ENCODE assay signal across 10 cellular contexts in genomic region chr18:76564636-76565237, GRCh38.
A peak's percentile ranks its signal among the peaks of the same experiment; 100 is the strongest.
DNase-seq lines count a peak whose midpoint lies in the region; ATAC-seq and TF ChIP-seq lines count a peak whose summit lies in the region.
"Had no signal": no experiment of that assay in that cellular context is flagged by ENCODE, and none has a peak within 500 bp of the region (broad histone marks: within the 10 kb centered on the region; RNA-seq: fewer than 3 reads in every experiment).

No MANE protein-coding gene starts in this region.

- H4K12ac ChIP-seq in trophoblast cell (ENCODE audit: low read depth, low read length) = no peak overlapping the region

- H3K14ac ChIP-seq in trophoblast cell (ENCODE audit: low read length) = no peak overlapping the region

- peak in 1 of 2 donors; percentile 21 for DNase-seq in trophoblast cell
- DNase-seq in stimulated activated CD4-positive, alpha-beta T cell treated with anti-CD3 and anti-CD28 coated beads, Interleukin-12 subunit alpha, Interleukin-12 subunit beta, amount 100 ng/mL, for 4 hours = no peak
- DNase-seq in stimulated activated naive CD4-positive, alpha-beta T cell (lab: John Stamatoyannopoulos, UW) = no peak
- no peak for DNase-seq in GDM1 (lab: John Stamatoyannopoulos, UW)
- DNase-seq: activated CD8-positive, alpha-beta memory T cell treated with anti-CD3 and anti-CD28 coated beads, Interleukin-2, amount 50 U/mL, for 4 hours; effector memory CD4-positive, alpha-beta T cell had no signal

- no peak overlapping the region for H4K8ac ChIP-seq in trophoblast cell (ENCODE audit: low read depth, low read length)

- peak overlapping the region; percentile 29 for H3K4me2 ChIP-seq in trophoblast cell (ENCODE audit: low read length)

- no peaks in the 10 kb centered on the region for H3K9me3 Mint-ChIP-seq in activated T-helper 17 cell treated with anti-CD3 and anti-CD28 coated beads, Interleukin-2, amount 50 U/mL, for 72 hours

- no peak for TF ChIP-seq EP300 in gastroesophageal sphincter (IDR thresholded peaks at IDR 0.05)

- WGBS in gastroesophageal sphincter (ENCODE audit: low coverage in 1 of 2), 2 donors = 45 to 70% methylated on average over 2 to 4 of the region's 4 CpGs
- WGBS in trophoblast cell (ENCODE audit: extremely low coverage, insufficient coverage, insufficient read length) = no CpG with 5 or more reads among the region's 4 CpGs

- peaks cover 5% of the 10 kb centered on the region for H3K4me1 Mint-ChIP-seq in activated T-helper 17 cell treated with anti-CD3 and anti-CD28 coated beads, Interleukin-2, amount 50 U/mL, for 72 hours

- H3K4me1 ChIP-seq in gastroesophageal sphincter (peaks cover 0 to 26% (median 6%) of the 10 kb centered on the region in 3 donors), trophoblast cell (ENCODE audit: control insufficient read depth in 1 of 2, insufficient read depth in 2 of 2, low read length in 2 of 2) (peaks cover 3 to 5% of the 10 kb centered on the region in 2 experiments)

- H3K27me3 Mint-ChIP-seq in activated T-helper 17 cell treated with anti-CD3 and anti-CD28 coated beads, Interleukin-2, amount 50 U/mL, for 72 hours = peaks cover 27% of the 10 kb centered on the region

- TF ChIP-seq CTCF in C4-2B (conservative IDR thresholded peaks at IDR 0.05) (no peak), gastroesophageal sphincter (IDR thresholded peaks at IDR 0.05) (no peak)

- peak overlapping the region; percentile 37 for H2BK5ac ChIP-seq in trophoblast cell (ENCODE audit: low read depth, low read length, poor library complexity)

- peak overlapping the region; percentile 67 for H3K27ac ChIP-seq in C4-2B
- H3K27ac ChIP-seq in gastroesophageal sphincter = peak overlapping the region; percentile 72 to 86 (median 80)
- H3K27ac ChIP-seq in trophoblast cell (ENCODE audit: low read depth, low read length) = peak overlapping the region; percentile 65

- no peak overlapping the region for H3K23ac ChIP-seq in trophoblast cell (ENCODE audit: low read length)

- no peak overlapping the region for H3K4me3 Mint-ChIP-seq in activated T-helper 17 cell treated with anti-CD3 and anti-CD28 coated beads, Interleukin-2, amount 50 U/mL, for 72 hours

- TF ChIP-seq POLR2A in gastroesophageal sphincter (IDR thresholded peaks at IDR 0.05) = no peak

- H2AFZ ChIP-seq in trophoblast cell (ENCODE audit: insufficient read depth, low read length, poor library complexity) = no peak overlapping the region

- H3K4ac ChIP-seq in trophoblast cell (ENCODE audit: low read depth, low read length) = no peak overlapping the region

- H3K9me3 ChIP-seq in gastroesophageal sphincter = no peaks in the 10 kb centered on the region
- peaks cover 5% of the 10 kb centered on the region for H3K9me3 ChIP-seq in trophoblast cell (ENCODE audit: insufficient read depth, low read depth, low read length)

- ATAC-seq in SK-N-SH treated with all-trans-retinoic acid at 6 μM for 48 hours = peak; percentile 36
- ATAC-seq in gastroesophageal sphincter = no peak
- ATAC-seq in activated T-helper 17 cell treated with anti-CD3 and anti-CD28 coated beads, Interleukin-2, amount 50 U/mL, for 72 hours (replicated peaks) = no peak

- H3K27me3 ChIP-seq in gastroesophageal sphincter (no peaks in the 10 kb centered on the region), trophoblast cell (ENCODE audit: insufficient read depth, low read length) (no peaks in the 10 kb centered on the region)

- no peak overlapping the region for H3K27ac Mint-ChIP-seq in activated T-helper 17 cell treated with anti-CD3 and anti-CD28 coated beads, Interleukin-2, amount 50 U/mL, for 72 hours

- H3K36me3 Mint-ChIP-seq in activated T-helper 17 cell treated with anti-CD3 and anti-CD28 coated beads, Interleukin-2, amount 50 U/mL, for 72 hours (ENCODE audit: low read depth) = no peaks in the 10 kb centered on the region

- no peaks in the 10 kb centered on the region for H3K36me3 ChIP-seq in gastroesophageal sphincter
- H3K36me3 ChIP-seq in trophoblast cell (ENCODE audit: control insufficient read depth in 1 of 2, insufficient read depth in 2 of 2, low read length in 2 of 2) = no peaks in the 10 kb centered on the region

- peak overlapping the region; percentile 62 for H2BK12ac ChIP-seq in trophoblast cell (ENCODE audit: low read length)

- H3K79me2 ChIP-seq in trophoblast cell (ENCODE audit: control insufficient read depth, insufficient read depth, low read length, poor library complexity) = no peaks in the 10 kb centered on the region

- H2AK5ac ChIP-seq in trophoblast cell (ENCODE audit: low read length) = no peak overlapping the region

- peak overlapping the region; percentile 56 for H2BK120ac ChIP-seq in trophoblast cell (ENCODE audit: insufficient read depth, low read length, poor library complexity)

- peak overlapping the region; percentile 8 for H3K18ac ChIP-seq in trophoblast cell (ENCODE audit: low read length)

- peak overlapping the region; percentile 35 to 43 for H3K4me3 ChIP-seq in gastroesophageal sphincter
- no peak overlapping the region for H3K4me3 ChIP-seq in trophoblast cell (ENCODE audit: low read depth, low read length)

- H3K9ac ChIP-seq in trophoblast cell (ENCODE audit: low read length) = no peak overlapping the region

- H3K79me1 ChIP-seq in trophoblast cell (ENCODE audit: low read length) = peaks cover 3% of the 10 kb centered on the region

- H4K91ac ChIP-seq in trophoblast cell (ENCODE audit: low read depth, low read length) = peak overlapping the region; percentile 21

TF ChIP-seq in SK-N-SH treated with all-trans-retinoic acid at 6 μM for 48 hours, 23 proteins besides CTCF, POLR2A, EP300 and RAD21:
- TF ChIP-seq PPARA (CRISPR knock-in tag; IDR thresholded peaks at IDR 0.05; ENCODE audit: borderline replicate concordance) = no peak
